1 cellular context compared by ENCODE assay signal in the genomic region with DNA sequence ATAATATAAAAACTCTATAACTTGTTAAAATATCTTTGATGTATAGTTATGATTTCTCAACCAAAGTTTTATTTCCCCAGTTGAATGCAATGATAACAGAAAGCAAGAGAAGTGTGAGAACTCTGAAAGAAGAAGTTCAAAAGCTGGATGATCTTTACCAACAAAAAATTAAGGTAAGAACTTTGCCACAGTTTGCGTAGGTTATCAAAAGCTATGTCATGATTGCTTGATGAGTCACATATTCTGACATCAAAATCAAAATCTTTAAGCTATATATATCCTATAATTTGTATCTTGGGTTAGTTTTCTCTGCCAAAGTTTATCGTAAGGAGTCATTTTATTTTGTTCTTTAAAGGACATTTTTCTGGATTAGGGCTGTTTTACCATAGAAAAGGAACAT.
TF ChIP-seq lines count a peak whose summit lies in the region.

No MANE protein-coding gene starts in this region.

TF ChIP-seq in endothelial cell of umbilical vein, 7 proteins besides CTCF, POLR2A, EP300 and RAD21:
- TF ChIP-seq EZH2 (IDR thresholded peaks at IDR 0.05; ENCODE audit: borderline replicate concordance, low read depth, low read length, severe bottlenecking): no peak
- no peak for TF ChIP-seq FOS (IDR thresholded peaks at IDR 0.05; ENCODE audit: borderline replicate concordance, insufficient read depth, low read length)
